17 cellular contexts compared by ENCODE assay signal in genomic region chr15:101453123-101454120, GRCh38. TPM values are rescaled to one million over a fixed set of nuclear protein-coding genes. Genes with fewer than 3 reads are reported as not detected.
DNase-seq lines count a peak whose midpoint lies in the region; ATAC-seq, FAIRE-seq and TF ChIP-seq lines count a peak whose summit lies in the region.
"Had no signal": no experiment of that assay in that cellular context is flagged by ENCODE, and none has a peak within 500 bp of the region (broad histone marks: within the 10 kb centered on the region; RNA-seq: fewer than 3 reads in every experiment).

No MANE protein-coding gene starts in this region.

- H3K23ac ChIP-seq in H1 (ENCODE audit: insufficient read length): no peak overlapping the region

- WGBS in H1 (ENCODE audit: extremely low coverage in 1 of 2, insufficient coverage in 1 of 2, insufficient read length in 1 of 2, insufficient replicate concordance in 2 of 2, low coverage in 1 of 2, low lambda C conversion rate in 2 of 2, missing lambda C conversion rate in 1 of 2), 2 experiments: 81% methylated on average over 20 of the region's 20 CpGs; no CpG with 5 or more reads in 1 of the 2 experiments

- TF ChIP-seq CTCF in left ventricle myocardium inferior (IDR thresholded peaks at IDR 0.05; ENCODE audit: borderline replicate concordance) (no peak), H1 (IDR thresholded peaks at IDR 0.05; ENCODE audit: control extremely low read depth in 1 of 3, insufficient read depth in 1 of 3, low read depth in 1 of 3, low read length in 3 of 3) (no peak), neural progenitor cell (IDR thresholded peaks at IDR 0.05) (no peak), brain microvascular endothelial cell (IDR thresholded peaks at IDR 0.05; ENCODE audit: low read depth, low read length, missing control alignments) (no peak)

- H3K27ac ChIP-seq in left ventricle myocardium inferior (replicated peaks): peak overlapping the region; percentile 75
- H3K27ac ChIP-seq in H1 (ENCODE audit: low read depth, low read length): no peak overlapping the region
- H3K27ac ChIP-seq in neural progenitor cell: no peak overlapping the region
- no peak overlapping the region for H3K27ac ChIP-seq in brain microvascular endothelial cell
- H3K27ac ChIP-seq: GM23248 had no signal

- no peak overlapping the region for H3K56ac ChIP-seq in H1 (replicated peaks; ENCODE audit: insufficient read length, low read depth, low read length)

- H2BK12ac ChIP-seq in H1 (ENCODE audit: low read depth, low read length): no peak overlapping the region

- no peak overlapping the region for H2AFZ ChIP-seq in H1 (ENCODE audit: low read length)
- no peak overlapping the region for H2AFZ ChIP-seq in neural progenitor cell (replicated peaks)
- H2AFZ ChIP-seq: GM23248 had no signal

- H3K9me3 Mint-ChIP-seq in neural progenitor cell: no peaks in the 10 kb centered on the region

- POLR2A ChIA-PET in H1 (lab: Charles Lee; ENCODE audit: partially characterized antibody): interaction anchor here (1.1 kb wide), 1 partner anchor 16 kb away, joined by 3 read pairs; no protein-coding TSS in a partner anchor

- no peak overlapping the region for H2BK120ac ChIP-seq in H1 (replicated peaks; ENCODE audit: low read depth, low read length)

- peak overlapping the region; percentile 53 for H3K27ac Mint-ChIP-seq in neural progenitor cell

- H3K27me3 ChIP-seq in left ventricle myocardium inferior (ENCODE audit: low read depth): no peaks in the 10 kb centered on the region
- H3K27me3 ChIP-seq in H1 (replicated peaks in 1 of 4; ENCODE audit: control insufficient read depth in 3 of 4, extremely low read depth in 1 of 4, insufficient read depth in 3 of 4, low read length in 3 of 4): no peaks in the 10 kb centered on the region
- H3K27me3 ChIP-seq in neural progenitor cell: no peaks in the 10 kb centered on the region
- no peaks in the 10 kb centered on the region for H3K27me3 ChIP-seq in brain microvascular endothelial cell (replicated peaks)

- no peak overlapping the region for H3K4me2 ChIP-seq in H1 (ENCODE audit: insufficient read depth in 1 of 2, low read depth in 2 of 2, low read length in 2 of 2)
- H3K4me2 ChIP-seq in neural progenitor cell: no peak overlapping the region

- CTCF ChIA-PET in H1 (lab: Charles Lee; ENCODE audit: partially characterized antibody): interaction anchor here (0.5 to 1.3 kb wide), 2 partner anchors 32 to 59 kb away, joined by 4 read pairs; no protein-coding TSS in a partner anchor

- in situ Hi-C loops in brain microvascular endothelial cell (cut with HindIII; ENCODE audit: low pct_ligation_motif_present, low sequenced_read_pairs): no loop called here

- H3K36me3 ChIP-seq in left ventricle myocardium inferior (no peaks in the 10 kb centered on the region), H1 (ENCODE audit: control insufficient read depth in 2 of 4, insufficient read depth in 4 of 4, low read length in 3 of 4) (no peaks in the 10 kb centered on the region), neural progenitor cell (no peaks in the 10 kb centered on the region), brain microvascular endothelial cell (replicated peaks) (no peaks in the 10 kb centered on the region)

- no peak for FAIRE-seq in H1 (lab: Jason Lieb, UNC)
- FAIRE-seq: GM12878, GM18507, RCC 7860 had no signal

- H3K14ac ChIP-seq in H1 (ENCODE audit: insufficient read length): no peak overlapping the region

- H4K20me1 ChIP-seq in H1 (replicated peaks in 1 of 2; ENCODE audit: control insufficient read depth in 1 of 2, insufficient read depth in 2 of 2, low read length in 2 of 2): no peaks in the 10 kb centered on the region
- no peaks in the 10 kb centered on the region for H4K20me1 ChIP-seq in neural progenitor cell (ENCODE audit: low read depth)

- H3K9ac ChIP-seq in H1 (replicated peaks in 1 of 4; ENCODE audit: extremely low read depth in 1 of 4, low read depth in 3 of 4, low read length in 3 of 4) (no peak overlapping the region), neural progenitor cell (no peak overlapping the region)
- H3K9ac ChIP-seq: GM23248 had no signal

- intact Hi-C loops in left ventricle myocardium inferior (cut with micrococcal nuclease) (no loop called here), Right ventricle myocardium inferior (cut with DNase I) (loop anchor here (5.0 kb wide), 1 partner anchor 34 kb away; the partner anchor contains the start of gene PCSK6)

- peaks cover 2% of the 10 kb centered on the region for H3K27me3 Mint-ChIP-seq in neural progenitor cell (ENCODE audit: insufficient read depth, low read depth)

- no peaks in the 10 kb centered on the region for H3K36me3 Mint-ChIP-seq in neural progenitor cell

- H2BK15ac ChIP-seq in H1 (ENCODE audit: low read length): no peak overlapping the region

- no peak overlapping the region for H4K5ac ChIP-seq in H1 (ENCODE audit: insufficient read length, low read depth, low read length)

- H3K18ac ChIP-seq in H1 (ENCODE audit: extremely low read depth, low read length): peak overlapping the region; percentile 48; the same call in 1 of the 2 replicates

- H2BK5ac ChIP-seq in H1 (ENCODE audit: low read depth, low read length): no peak overlapping the region; the same call in 1 of the 2 replicates

- no peak for TF ChIP-seq RAD21 in H1 (IDR thresholded peaks at IDR 0.05 in 1 of 2, conservative IDR thresholded peaks at IDR 0.05 in 1 of 2; ENCODE audit: low read depth in 2 of 2, low read length in 2 of 2)

- no peak overlapping the region for H4K91ac ChIP-seq in H1 (replicated peaks; ENCODE audit: insufficient read length, low read length)

- no peak for TF ChIP-seq EP300 in H1 (IDR thresholded peaks at IDR 0.05; ENCODE audit: borderline replicate concordance in 1 of 2, low read depth in 2 of 2, low read length in 2 of 2)

- no peak overlapping the region for H3K4me3 Mint-ChIP-seq in neural progenitor cell

- H2BK20ac ChIP-seq in H1 (ENCODE audit: low read length): no peak overlapping the region

- H3K9me3 ChIP-seq in left ventricle myocardium inferior (replicated peaks) (no peaks in the 10 kb centered on the region), H1 (ENCODE audit: insufficient read depth in 2 of 2, low read depth in 1 of 2, low read length in 1 of 2) (no peaks in the 10 kb centered on the region), neural progenitor cell (ENCODE audit: low read depth) (no peaks in the 10 kb centered on the region)

- DNase-seq in left ventricle myocardium inferior (no peak), Right ventricle myocardium inferior (ENCODE audit: missing footprints) (no peak), H1 (ENCODE audit: low read depth in 1 of 2, low spot score in 2 of 2) (no peak), neural progenitor cell (ENCODE audit: low spot score) (peak; percentile 37), brain microvascular endothelial cell (no peak), NCI-H2227 (lab: John Stamatoyannopoulos, UW; ENCODE audit: unreplicated experiment) (no peak)
- DNase-seq: GM23248, Kasumi-1, NCI-H1930, NCI-H2171 treated with DMSO at 0.1 percent for 48 hours, NCI-H510A treated with DMSO at 0.1 percent for 48 hours, SHP77 treated with DMSO at 0.1 percent for 48 hours had no signal

- no peaks in the 10 kb centered on the region for H3K23me2 ChIP-seq in H1 (ENCODE audit: low read depth, low read length)

- no peak overlapping the region for H2AK5ac ChIP-seq in H1 (ENCODE audit: low read depth, low read length)

- H3K4me3 ChIP-seq in left ventricle myocardium inferior (no peak overlapping the region), H1 (ENCODE audit: extremely low read depth in 1 of 4, insufficient read depth in 2 of 4, low read depth in 3 of 4, low read length in 4 of 4) (no peak overlapping the region), neural progenitor cell (no peak overlapping the region), brain microvascular endothelial cell (ENCODE audit: low read depth, low read length) (no peak overlapping the region)
- H3K4me3 ChIP-seq: GM12878, GM23248 had no signal

- no peak for TF ChIP-seq POLR2A in H1 (IDR thresholded peaks at IDR 0.05; ENCODE audit: control extremely low read depth in 1 of 2, low read depth in 2 of 2, low read length in 2 of 2)

- peaks cover 79% of the 10 kb centered on the region for H3K4me1 ChIP-seq in left ventricle myocardium inferior
- H3K4me1 ChIP-seq in H1 (replicated peaks in 1 of 4; ENCODE audit: control insufficient read depth in 3 of 4, insufficient read depth in 4 of 4, low read length in 3 of 4): peaks cover 0 to 10% (median 1%) of the 10 kb centered on the region in 4 experiments; a peak in 3 of 7 replicates
- H3K4me1 ChIP-seq in neural progenitor cell: peaks cover 14% of the 10 kb centered on the region

- peak overlapping the region; percentile 80 for H4K8ac ChIP-seq in H1 (ENCODE audit: extremely low read depth, insufficient read depth, low read length)

- ATAC-seq in Right ventricle myocardium inferior (no peak), GM18858 (IDR thresholded peaks at IDR 0.05; ENCODE audit: unreplicated experiment) (no peak), HG03196 (IDR thresholded peaks at IDR 0.05; ENCODE audit: unreplicated experiment) (no peak)
- ATAC-seq: GM12878 had no signal

- H3F3A ChIP-seq in neural progenitor cell (ENCODE audit: low read depth): no peaks in the 10 kb centered on the region

- no peaks in the 10 kb centered on the region for H3K79me2 ChIP-seq in H1 (ENCODE audit: control insufficient read depth in 1 of 2, insufficient read depth in 2 of 2, low read length in 2 of 2)
- H3K79me2 ChIP-seq in neural progenitor cell (ENCODE audit: low read depth): no peaks in the 10 kb centered on the region

- no peak overlapping the region for H3K4ac ChIP-seq in H1 (replicated peaks; ENCODE audit: insufficient read length, low read depth, low read length)

- no peaks in the 10 kb centered on the region for H3K79me1 ChIP-seq in H1 (ENCODE audit: low read depth, low read length)

- peaks cover 46% of the 10 kb centered on the region for H3K4me1 Mint-ChIP-seq in neural progenitor cell

TF ChIP-seq in H1, 55 proteins besides CTCF, POLR2A, EP300 and RAD21 (continues in another document):
- TF ChIP-seq SIN3A (conservative IDR thresholded peaks at IDR 0.05 in 1 of 2, IDR thresholded peaks at IDR 0.05 in 1 of 2; ENCODE audit: low read depth in 1 of 2, low read length in 2 of 2): no peak
- TF ChIP-seq PHF8 (conservative IDR thresholded peaks at IDR 0.05; ENCODE audit: low read depth, low read length): no peak

RNA-seq across cellular contexts. Expression of gene PCSK6, which starts 36.1 kb away (rescaled TPM):
- total RNA-seq in left ventricle myocardium inferior (28.6 TPM), Right ventricle myocardium inferior (33.8 TPM), neural progenitor cell (ENCODE audit: low replicate concordance) (1.9 and 2.2 TPM in 2 replicates)
- 3.3 and 4.0 TPM in 2 replicates for total RNA-seq in H1 (2021; fragmentation: NEBNext Ultra II Directional; extraction: Animal tissue kit (Norgen Biotek cat#: 25700))
- 1.9 and 2.4 TPM in 2 replicates for polyA plus RNA-seq in H1 (2011; rRNA removed)
- 1.8 TPM for polyA plus RNA-seq in H1 (2011; cell fraction: cytosol; rRNA removed)
- 4.9 TPM for polyA plus RNA-seq in H1 (2011; cell fraction: nucleus; rRNA removed)
- 2.3 to 2.9 TPM (median 2.5 TPM) in 4 replicates for polyA plus RNA-seq in H1 (2012, experiment 1 of 2)
- 1.00 TPM for polyA plus RNA-seq in H1 (2012, experiment 2 of 2)
- polyA plus RNA-seq in H1 (2013, experiment 1 of 2): 3.3 TPM
- 2.5 TPM for polyA plus RNA-seq in H1 (2013, experiment 2 of 2)
- 3.7 and 3.8 TPM in 2 replicates for polyA minus RNA-seq in H1 (2011; rRNA and poly(A)+ RNA removed)
- 8.7 TPM for polyA minus RNA-seq in H1 (2011; cell fraction: cytosol; rRNA and poly(A)+ RNA removed)
- 5.3 TPM for polyA minus RNA-seq in H1 (2011; cell fraction: nucleus; rRNA and poly(A)+ RNA removed)
- total RNA-seq: GM23248 had no signal
